Comparison of ENCODE assay signal across 1 cellular context in the genomic region with DNA sequence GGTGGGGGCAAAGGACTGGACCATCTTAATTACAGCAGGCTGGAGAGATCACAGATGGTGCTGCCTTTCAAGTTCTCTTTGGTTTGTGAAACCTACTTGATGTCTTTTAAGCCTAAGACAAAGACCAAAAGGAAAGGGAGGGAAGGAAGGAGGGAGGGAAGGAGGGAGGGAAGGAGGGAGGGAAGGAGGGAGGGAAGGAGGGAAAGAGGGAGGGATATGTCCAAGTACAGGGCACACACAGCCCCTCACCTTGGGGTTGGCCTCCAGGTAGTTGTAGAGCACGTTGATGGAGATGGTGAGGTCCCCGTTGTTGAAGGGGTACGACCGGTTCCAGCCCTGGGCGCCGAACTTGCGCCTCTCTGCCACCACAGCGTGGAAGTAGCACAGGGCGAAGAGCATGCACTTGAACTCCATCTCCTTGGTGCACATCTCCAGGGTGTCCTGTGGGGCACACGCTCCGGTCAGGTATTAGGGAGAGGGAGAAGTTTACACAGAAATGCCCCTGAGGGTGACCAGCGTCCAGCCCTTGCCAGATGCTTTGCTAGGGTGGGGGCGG.
TF ChIP-seq lines count a peak whose summit lies in the region.

No MANE protein-coding gene starts in this region.

TF ChIP-seq in GM23338, 12 proteins besides CTCF, POLR2A, EP300 and RAD21 (continued from another document):
- no peak for TF ChIP-seq CREB1 (CRISPR knock-in tag; IDR thresholded peaks at IDR 0.05; ENCODE audit: low read depth)
